15 cellular contexts compared by ENCODE assay signal in the genomic region with DNA sequence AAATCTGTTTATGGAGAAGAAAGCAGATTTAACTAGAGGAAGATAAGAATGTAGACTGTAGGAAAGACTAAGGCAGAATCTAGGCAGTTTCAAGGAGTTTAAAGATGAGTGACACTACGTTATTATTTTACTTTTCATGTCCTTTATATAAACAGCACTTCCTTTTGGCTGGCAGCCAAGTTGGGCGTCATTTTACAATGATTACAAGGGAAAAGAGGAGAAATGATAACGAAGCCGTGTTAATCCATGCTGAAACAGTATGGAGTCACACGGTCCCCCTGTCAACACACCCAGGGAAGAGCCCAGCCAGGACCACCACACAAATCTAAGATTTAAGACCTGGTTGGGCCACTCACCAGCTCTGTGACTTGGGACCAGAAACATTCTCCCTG.
DNase-seq lines count a peak whose midpoint lies in the region; ATAC-seq and TF ChIP-seq lines count a peak whose summit lies in the region.
"Had no signal": no experiment of that assay in that cellular context is flagged by ENCODE, and none has a peak within 500 bp of the region (broad histone marks: within the 10 kb centered on the region; RNA-seq: fewer than 3 reads in every experiment).

No MANE protein-coding gene starts in this region.

- H3K4me2 ChIP-seq in mesenchymal stem cell (ENCODE audit: low read length, poor library complexity, severe bottlenecking): no peak overlapping the region
- H3K4me2 ChIP-seq: BLaER1 had no signal

- H4K91ac ChIP-seq in mesenchymal stem cell (ENCODE audit: low read length): no peak overlapping the region

- no peak overlapping the region for H3K14ac ChIP-seq in mesenchymal stem cell (ENCODE audit: low read length in 2 of 2)

- no peak overlapping the region for H2AFZ ChIP-seq in mesenchymal stem cell (ENCODE audit: low read depth, low read length)

- H2BK120ac ChIP-seq in mesenchymal stem cell (ENCODE audit: low read depth, low read length): no peak overlapping the region

- H4K8ac ChIP-seq in mesenchymal stem cell (ENCODE audit: low read length): no peak overlapping the region

- H2AK5ac ChIP-seq in mesenchymal stem cell (ENCODE audit: low read length, severe bottlenecking): no peak overlapping the region

- H3K4ac ChIP-seq in mesenchymal stem cell (ENCODE audit: low read depth in 1 of 2, low read length in 2 of 2): no peak overlapping the region

- no peak overlapping the region for H2BK5ac ChIP-seq in mesenchymal stem cell (ENCODE audit: low read depth, low read length, poor library complexity, severe bottlenecking)

- H3K36me3 ChIP-seq in adrenal gland (replicated peaks in 1 of 2) (no peaks in the 10 kb centered on the region), mesenchymal stem cell (ENCODE audit: control insufficient read depth in 1 of 2, insufficient read depth in 2 of 2, low read depth in 1 of 2, low read length in 2 of 2) (no peaks in the 10 kb centered on the region)
- H3K36me3 ChIP-seq: ascending aorta, BLaER1, right atrium auricular region had no signal

- ATAC-seq in GM21390 (IDR thresholded peaks at IDR 0.05; ENCODE audit: unreplicated experiment): no peak
- ATAC-seq: activated CD8-positive, alpha-beta T cell treated with anti-CD3 and anti-CD28 coated beads for 36 hours; foreskin keratinocyte had no signal

- H3K9ac ChIP-seq in mesenchymal stem cell (ENCODE audit: low read length): no peak overlapping the region
- H3K9ac ChIP-seq: BLaER1 had no signal

- H3K4me3 ChIP-seq in adrenal gland: no peak overlapping the region
- no peak overlapping the region for H3K4me3 ChIP-seq in mesenchymal stem cell (ENCODE audit: insufficient read depth in 1 of 2, low read depth in 1 of 2, low read length in 2 of 2)
- H3K4me3 ChIP-seq: ascending aorta, BLaER1, right atrium auricular region had no signal

- H3K18ac ChIP-seq in mesenchymal stem cell (ENCODE audit: low read depth in 1 of 2, low read length in 2 of 2): no peak overlapping the region

- no peak overlapping the region for H2BK12ac ChIP-seq in mesenchymal stem cell (ENCODE audit: low read length in 2 of 2)

- DNase-seq in DMS53 treated with DMSO at 0.1 percent for 48 hours (lab: John Stamatoyannopoulos, UW; ENCODE audit: unreplicated experiment) (peak; percentile 25), LoVo (ENCODE audit: low spot score) (peak; percentile 58), adrenal gland (peak in 4 of 7 donors; percentile 32 to 62 (median 36)), mesenchymal stem cell (peak; percentile 27), NCI-H82 (lab: John Stamatoyannopoulos, UW) (no peak), ureter (ENCODE audit: low spot score) (no peak), H4 (ENCODE audit: low spot score) (no peak)
- DNase-seq: activated CD8-positive, alpha-beta T cell treated with anti-CD3 and anti-CD28 coated beads for 36 hours; effector CD4-positive, alpha-beta T cell; NCI-H524 treated with DMSO at 0.1 percent for 48 hours had no signal

- TF ChIP-seq POLR2A in adrenal gland (IDR thresholded peaks at IDR 0.05): no peak

- peaks cover 0 to 5% (median 0%) of the 10 kb centered on the region in 3 donors for H3K9me3 ChIP-seq in adrenal gland (replicated peaks in 1 of 3)
- H3K9me3 ChIP-seq in mesenchymal stem cell (ENCODE audit: control insufficient read depth, low read length): no peaks in the 10 kb centered on the region
- H3K9me3 ChIP-seq: ascending aorta, right atrium auricular region had no signal

- H2BK15ac ChIP-seq in mesenchymal stem cell (ENCODE audit: low read depth, poor library complexity, severe bottlenecking): no peak overlapping the region

- H3K23ac ChIP-seq in mesenchymal stem cell (ENCODE audit: low read length in 2 of 2): no peak overlapping the region

- intact Hi-C loops in adrenal gland (cut with DNase I): no loop called here

- TF ChIP-seq CTCF in adrenal gland (IDR thresholded peaks at IDR 0.05): no peak

- WGBS in adrenal gland, 4 donors: 11 to 16% (median 14%) methylated on average over 5 of the region's 5 CpGs
- WGBS in mesenchymal stem cell: 57% methylated on average over 4 of the region's 5 CpGs

- no peaks in the 10 kb centered on the region for H3K79me1 ChIP-seq in mesenchymal stem cell (replicated peaks; ENCODE audit: low read length, poor library complexity, severe bottlenecking)

- H3K27me3 ChIP-seq in adrenal gland: peaks cover 4% of the 10 kb centered on the region
- H3K27me3 ChIP-seq in mesenchymal stem cell (ENCODE audit: control insufficient read depth in 1 of 2, insufficient read depth in 1 of 2, low read length in 2 of 2): no peaks in the 10 kb centered on the region
- H3K27me3 ChIP-seq: ascending aorta, BLaER1, right atrium auricular region had no signal

- H3K27ac ChIP-seq in adrenal gland: no peak overlapping the region
- H3K27ac ChIP-seq in mesenchymal stem cell (ENCODE audit: low read length, poor library complexity, severe bottlenecking): no peak overlapping the region
- H3K27ac ChIP-seq: ascending aorta, BLaER1, foreskin keratinocyte, right atrium auricular region had no signal

- no peaks in the 10 kb centered on the region for H3K4me1 ChIP-seq in adrenal gland (replicated peaks in 1 of 2)
- H3K4me1 ChIP-seq in mesenchymal stem cell (ENCODE audit: control insufficient read depth, insufficient read depth, low read depth, low read length): peaks cover 5% of the 10 kb centered on the region
- H3K4me1 ChIP-seq: BLaER1, foreskin keratinocyte had no signal

Comparison
In these comparisons a context has a peak if more than half of its experiments do, and no peak if none do; other contexts are left out.
1. DNase-seq: peak in DMS53 treated with DMSO at 0.1 percent for 48 hours (single experiment), LoVo (single experiment), adrenal gland (4 of 7) and mesenchymal stem cell (single experiment); none in NCI-H82 (single experiment), ureter (single experiment) and H4 (single experiment).